ENCODE assay signal across 24 cellular contexts in genomic region chr10:3146289-3146688, GRCh38.
"Had no signal": no experiment of that assay in that cellular context is flagged by ENCODE, and none has a peak within 500 bp of the region (broad histone marks: within the 10 kb centered on the region; RNA-seq: fewer than 3 reads in every experiment).

No MANE protein-coding gene starts in this region.

- ATAC-seq: foreskin keratinocyte, gastrocnemius medialis, heart right ventricle, left colon, left lobe of liver, lower lobe of right lung, mucosa of descending colon had no signal

- H3K9me3 ChIP-seq: esophagus muscularis mucosa, gastrocnemius medialis, heart right ventricle, left ventricle myocardium inferior, lower lobe of right lung, mucosa of descending colon had no signal

- H3K4me3 Mint-ChIP-seq: central memory CD8-positive, alpha-beta T cell; mesothelial cell of epicardium had no signal

- H3K27me3 Mint-ChIP-seq: central memory CD8-positive, alpha-beta T cell had no signal

- H3K4me1 Mint-ChIP-seq: central memory CD8-positive, alpha-beta T cell had no signal

- H3K4me1 ChIP-seq: foreskin keratinocyte, gastrocnemius medialis, left ventricle myocardium inferior, lower lobe of right lung had no signal

- H3K27ac ChIP-seq: coronary artery, esophagus muscularis mucosa, foreskin keratinocyte, gastrocnemius medialis, heart right ventricle, left ventricle myocardium inferior, lower lobe of right lung had no signal

- DNase-seq: dermis blood vessel endothelial cell; dorsolateral prefrontal cortex; effector CD4-positive, alpha-beta T cell; effector memory CD4-positive, alpha-beta T cell; foreskin keratinocyte; gastrocnemius medialis; glutamatergic neuron; head of caudate nucleus; heart right ventricle; hippocampal formation; kidney glomerular epithelial cell; left colon; left ventricle myocardium inferior; lower lobe of right lung; mesenchymal stem cell; mucosa of descending colon had no signal

- FAIRE-seq: colon, endothelial cell of umbilical vein, islet of Langerhans had no signal

- H3K4me3 ChIP-seq: coronary artery, dorsolateral prefrontal cortex, esophagus muscularis mucosa, gastrocnemius medialis, heart right ventricle, left ventricle myocardium inferior, lower lobe of right lung, mucosa of descending colon had no signal

- H3K27ac Mint-ChIP-seq: mesothelial cell of epicardium had no signal

- H3K9me3 Mint-ChIP-seq: central memory CD8-positive, alpha-beta T cell; mesothelial cell of epicardium had no signal
